ENCODE assay signal across 22 cellular contexts in the genomic region with DNA sequence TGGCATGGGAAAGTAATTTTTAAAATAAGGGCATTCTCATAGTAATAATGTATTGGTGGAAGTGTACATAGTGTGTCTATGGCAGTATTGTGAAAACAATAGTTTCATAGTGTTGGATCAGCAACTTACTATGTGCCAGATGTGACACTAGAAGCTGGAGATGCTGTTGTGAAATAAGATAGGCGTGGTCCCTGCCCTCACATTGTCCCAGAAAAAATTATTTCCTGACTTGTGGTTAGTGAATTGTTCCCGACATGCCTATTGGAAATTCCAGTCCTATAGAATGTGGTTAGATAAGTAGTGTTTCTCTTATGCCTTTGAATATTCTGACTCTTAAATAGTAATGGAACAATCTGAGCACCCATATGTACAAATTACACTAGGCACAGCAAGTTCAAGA. TPM values are rescaled to one million over a fixed set of nuclear protein-coding genes. Genes with fewer than 3 reads are reported as not detected.
DNase-seq lines count a peak whose midpoint lies in the region; ATAC-seq and TF ChIP-seq lines count a peak whose summit lies in the region.
"Had no signal": no experiment of that assay in that cellular context is flagged by ENCODE, and none has a peak within 500 bp of the region (broad histone marks: within the 10 kb centered on the region; RNA-seq: fewer than 3 reads in every experiment).

No MANE protein-coding gene starts in this region.

- POLR2A ChIA-PET in activated CD4-positive, alpha-beta T cell treated with anti-CD3 and anti-CD28 coated beads for 36 hours (lab: Charles Lee) = no interaction called here

- no peaks in the 10 kb centered on the region for H3K4me1 ChIP-seq in right cardiac atrium (ENCODE audit: control insufficient read depth, insufficient read depth, low read length)
- H3K4me1 ChIP-seq: neural progenitor cell, transverse colon had no signal

- no peaks in the 10 kb centered on the region for H3K27me3 ChIP-seq in right cardiac atrium (ENCODE audit: control insufficient read depth, insufficient read depth)
- H3K27me3 ChIP-seq: esophagus squamous epithelium, transverse colon had no signal

- H3K9me3 Mint-ChIP-seq in activated CD4-positive, alpha-beta T cell treated with anti-CD3 and anti-CD28 coated beads for 36 hours (ENCODE audit: low read depth) = peaks cover 3% of the 10 kb centered on the region
- H3K9me3 Mint-ChIP-seq: activated CD4-positive, alpha-beta T cell treated with anti-CD3 and anti-CD28 coated beads, Interleukin-2, amount 10 ng/mL, durations not matched to agents 7 days and 5 days; CD8-positive, alpha-beta memory T cell; neural progenitor cell had no signal

- CTCF ChIA-PET in activated CD4-positive, alpha-beta T cell treated with anti-CD3 and anti-CD28 coated beads for 36 hours (lab: Charles Lee) = no interaction called here

- ATAC-seq in left ventricle myocardium superior (peak; percentile 41), right cardiac atrium (no peak), GM19463 (IDR thresholded peaks at IDR 0.05; ENCODE audit: unreplicated experiment) (no peak), GM19395 (IDR thresholded peaks at IDR 0.05; ENCODE audit: unreplicated experiment) (no peak)
- ATAC-seq in activated CD4-positive, alpha-beta T cell treated with anti-CD3 and anti-CD28 coated beads for 36 hours = no peak
- ATAC-seq: left colon; SK-N-SH treated with all-trans-retinoic acid at 6 μM for 48 hours; stimulated activated naive CD8-positive, alpha-beta T cell treated with anti-CD3 and anti-CD28 coated beads, Interleukin-15, Interleukin-2, amounts not matched to agents 100 U/mL and 50 U/mL, for 24 hours had no signal

- no peaks in the 10 kb centered on the region for H3K4me1 Mint-ChIP-seq in activated CD4-positive, alpha-beta T cell treated with anti-CD3 and anti-CD28 coated beads for 36 hours
- H3K4me1 Mint-ChIP-seq: activated CD4-positive, alpha-beta T cell treated with anti-CD3 and anti-CD28 coated beads, Interleukin-2, amount 10 ng/mL, durations not matched to agents 7 days and 5 days; CD8-positive, alpha-beta memory T cell had no signal

- H3K27ac Mint-ChIP-seq in activated CD4-positive, alpha-beta T cell treated with anti-CD3 and anti-CD28 coated beads for 36 hours = no peak overlapping the region
- H3K27ac Mint-ChIP-seq: activated CD4-positive, alpha-beta T cell treated with anti-CD3 and anti-CD28 coated beads, Interleukin-2, amount 10 ng/mL, durations not matched to agents 7 days and 5 days; CD8-positive, alpha-beta memory T cell; neural progenitor cell had no signal

- H3K9me3 ChIP-seq in right cardiac atrium (ENCODE audit: control insufficient read depth, low read length) (no peaks in the 10 kb centered on the region), SK-N-MC (ENCODE audit: low read depth, low read length) (no peaks in the 10 kb centered on the region)
- H3K9me3 ChIP-seq: esophagus squamous epithelium, transverse colon had no signal

- intact Hi-C loops in left ventricle myocardium superior (cut with micrococcal nuclease) = no loop called here
- intact Hi-C loops in right cardiac atrium (cut with DNase I) = no loop called here
- intact Hi-C loops in activated CD4-positive, alpha-beta T cell treated with anti-CD3 and anti-CD28 coated beads for 36 hours (cut with DNase I, micrococcal nuclease) = no loop called here

- H3K4me3 ChIP-seq in right cardiac atrium (ENCODE audit: low read length) (no peak overlapping the region), SK-N-MC (no peak overlapping the region), fibroblast of mammary gland (ENCODE audit: control insufficient read depth, low read depth, low read length) (no peak overlapping the region)
- H3K4me3 ChIP-seq: esophagus squamous epithelium, neural progenitor cell, transverse colon had no signal

- H3K9ac ChIP-seq in SK-N-MC (ENCODE audit: insufficient read length) = no peak overlapping the region
- H3K9ac ChIP-seq: neural progenitor cell had no signal

- no peak for DNase-seq in left ventricle myocardium superior
- DNase-seq in right cardiac atrium = no peak
- DNase-seq in SK-N-MC (ENCODE audit: low read depth, low spot score) = peak; percentile 85
- DNase-seq in fibroblast of mammary gland (ENCODE audit: low read depth) = peak; percentile 74
- DNase-seq in anterior cingulate cortex (lab: John Stamatoyannopoulos, UW) = no peak
- DNase-seq in activated CD4-positive, alpha-beta T cell treated with anti-CD3 and anti-CD28 coated beads for 36 hours = no peak
- DNase-seq: ACHN; activated CD4-positive, alpha-beta T cell treated with anti-CD3 and anti-CD28 coated beads, Interleukin-2, amount 10 ng/mL, durations not matched to agents 7 days and 5 days; activated naive CD4-positive, alpha-beta T cell treated with anti-CD3 and anti-CD28 coated beads, Interleukin-2, amount 50 U/mL, for 16 hours; CD8-positive, alpha-beta memory T cell; esophagus squamous epithelium; left colon; NCI-H2029; NCI-H526 treated with DMSO at 0.1 percent for 48 hours; retina; stimulated activated CD4-positive, alpha-beta T cell treated with anti-CD3 and anti-CD28 coated beads, Interleukin-15, amount 100 ng/mL, for 24 hours; stimulated activated naive CD8-positive, alpha-beta T cell treated with anti-CD3 and anti-CD28 coated beads, Interleukin-15, Interleukin-2, amounts not matched to agents 100 U/mL and 50 U/mL, for 24 hours; transverse colon had no signal

- H3K27ac ChIP-seq in right cardiac atrium (ENCODE audit: low read length) (no peak overlapping the region), SK-N-MC (peak overlapping the region; percentile 17; the same call in 1 of the 2 replicates)
- H3K27ac ChIP-seq: esophagus squamous epithelium, neural progenitor cell, transverse colon had no signal

- H3K27me3 Mint-ChIP-seq in activated CD4-positive, alpha-beta T cell treated with anti-CD3 and anti-CD28 coated beads for 36 hours = peaks cover 12% of the 10 kb centered on the region

- no peaks in the 10 kb centered on the region for H3K36me3 Mint-ChIP-seq in activated CD4-positive, alpha-beta T cell treated with anti-CD3 and anti-CD28 coated beads for 36 hours (ENCODE audit: low read depth)
- H3K36me3 Mint-ChIP-seq: CD8-positive, alpha-beta memory T cell; neural progenitor cell had no signal

- WGBS in right cardiac atrium = 26% methylated on average over 2 of the region's 2 CpGs

- no peak overlapping the region for H3K4me3 Mint-ChIP-seq in activated CD4-positive, alpha-beta T cell treated with anti-CD3 and anti-CD28 coated beads for 36 hours
- H3K4me3 Mint-ChIP-seq: activated CD4-positive, alpha-beta T cell treated with anti-CD3 and anti-CD28 coated beads, Interleukin-2, amount 10 ng/mL, durations not matched to agents 7 days and 5 days; CD8-positive, alpha-beta memory T cell; neural progenitor cell had no signal

- no peak for TF ChIP-seq CTCF in fibroblast of mammary gland (conservative IDR thresholded peaks at IDR 0.05; ENCODE audit: control insufficient read depth, insufficient read depth, low read depth, low read length)

- H3K36me3 ChIP-seq in SK-N-MC (ENCODE audit: insufficient read depth, low read length) = no peaks in the 10 kb centered on the region
- H3K36me3 ChIP-seq: esophagus squamous epithelium, neural progenitor cell, transverse colon had no signal

RNA-seq across cellular contexts. Expression of a gene that starts 55.3 kb away (rescaled TPM):
- 25.7 TPM for total RNA-seq in left ventricle myocardium superior
- 10 to 100 TPM; 20.8 to 22.3 (median 22.2) TPM for total RNA-seq in right cardiac atrium
- polyA plus RNA-seq in right cardiac atrium = 7.4 TPM
- total RNA-seq in activated CD4-positive, alpha-beta T cell treated with anti-CD3 and anti-CD28 coated beads for 36 hours = 10 to 100 TPM; 59.6 to 77.0 TPM

Comparison
In these comparisons a context has a peak if more than half of its experiments do, and no peak if none do; other contexts are left out.
1. DNase-seq: peak in SK-N-MC (single experiment) and fibroblast of mammary gland (single experiment); none in left ventricle myocardium superior (single experiment), right cardiac atrium (0 of 3), anterior cingulate cortex (0 of 58) and activated CD4-positive, alpha-beta T cell treated with anti-CD3 and anti-CD28 coated beads for 36 hours (single experiment).